Comparison of ENCODE assay signal across 30 cellular contexts in genomic region chr13:81565849-81566248, GRCh38.
"Had no signal": no experiment of that assay in that cellular context is flagged by ENCODE, and none has a peak within 500 bp of the region (broad histone marks: within the 10 kb centered on the region; RNA-seq: fewer than 3 reads in every experiment).

No MANE protein-coding gene starts in this region.

- H2AFZ ChIP-seq: parathyroid adenoma had no signal

- H3K4me1 ChIP-seq: parathyroid adenoma, psoas muscle, spleen, suprapubic skin, testis, tibial artery, transverse colon, upper lobe of right lung, uterus had no signal

- DNase-seq: naive thymus-derived CD8-positive, alpha-beta T cell; nephron progenitor cell; occipital lobe; ovary; posterior cingulate gyrus; psoas muscle; right cardiac atrium; spleen; stimulated activated CD4-positive, alpha-beta T cell treated with anti-CD3 and anti-CD28 coated beads, Interleukin-12 subunit alpha, Interleukin-12 subunit beta, amount 100 ng/mL, for 4 hours; stimulated activated CD4-positive, alpha-beta T cell treated with anti-CD3 and anti-CD28 coated beads, Interleukin-1b, Interleukin-23, amount 100 ng/mL, for 48 hours; stimulated activated CD4-positive, alpha-beta T cell treated with anti-CD3 and anti-CD28 coated beads, Interleukin-4, amount 100 ng/mL, for 1 hour; stimulated activated CD4-positive, alpha-beta T cell treated with anti-CD3 and anti-CD28 coated beads, Interleukin-4, amount 100 ng/mL, for 4 hours; stimulated activated CD8-positive, alpha-beta memory T cell treated with anti-CD3 and anti-CD28 coated beads, Interleukin-4, amount 100 ng/mL, for 48 hours; stimulated activated naive CD4-positive, alpha-beta T cell; stimulated activated naive CD8-positive, alpha-beta T cell treated with anti-CD3 and anti-CD28 coated beads, Interleukin-15, amount 100 ng/mL, for 72 hours; stimulated activated naive CD8-positive, alpha-beta T cell treated with anti-CD3 and anti-CD28 coated beads, Interleukin-15, Interleukin-2, amounts not matched to agents 100 U/mL and 50 U/mL, for 24 hours; substantia nigra; testis; tibial artery; transverse colon; upper lobe of right lung; uterus had no signal

- H3K9ac ChIP-seq: parathyroid adenoma had no signal

- H3K4me2 ChIP-seq: smooth muscle cell had no signal

- H3K79me2 ChIP-seq: parathyroid adenoma had no signal

- H3K27ac ChIP-seq: neutrophil, ovary, parathyroid adenoma, psoas muscle, skin epidermis, spleen, suprapubic skin, testis, tibial artery, transverse colon, upper lobe of right lung, uterus had no signal

- H3K27me3 ChIP-seq: neutrophil, ovary, spleen, suprapubic skin, testis, tibial artery, transverse colon, upper lobe of right lung, uterus had no signal

- H3K9me3 ChIP-seq: neutrophil, ovary, psoas muscle, suprapubic skin, testis, tibial artery, transverse colon, upper lobe of right lung, uterus had no signal

- ATAC-seq: naive thymus-derived CD8-positive, alpha-beta T cell; natural killer cell treated with Interleukin-12 subunit alpha and Interleukin-12 subunit beta and Interleukin-15 and Interleukin-18, amount 100 ng/mL, for 72 hours; psoas muscle; right cardiac atrium; sciatic nerve; stimulated activated memory B cell treated with anti-CD40 and anti-IgM and Interleukin-4, amounts not matched to agents 10 μg/mL and 1 μg/mL and 100 μg/mL, for 72 hours; stimulated activated naive CD8-positive, alpha-beta T cell treated with anti-CD3 and anti-CD28 coated beads, Interleukin-15, amount 100 ng/mL, for 72 hours; stimulated activated naive CD8-positive, alpha-beta T cell treated with anti-CD3 and anti-CD28 coated beads, Interleukin-15, Interleukin-2, amounts not matched to agents 100 U/mL and 50 U/mL, for 24 hours; upper lobe of right lung had no signal

- H3K36me3 ChIP-seq: neutrophil, ovary, spleen, suprapubic skin, tibial artery, transverse colon, upper lobe of right lung, uterus had no signal

- H3K4me3 ChIP-seq: ovary, psoas muscle, skin epidermis, smooth muscle cell, spleen, suprapubic skin, testis, tibial artery, transverse colon, upper lobe of right lung, uterus had no signal
